In genomic region chr17:61885865-61886264, GRCh38 we compare ENCODE assay signal across 1 cellular context.
A peak's percentile ranks its signal among the peaks of the same experiment; 100 is the strongest.
TF ChIP-seq lines count a peak whose summit lies in the region.

No MANE protein-coding gene starts in this region.

TF ChIP-seq in IMR-90, 13 proteins besides CTCF, POLR2A, EP300 and RAD21:
- TF ChIP-seq FOS (IDR thresholded peaks at IDR 0.05; ENCODE audit: low read depth, low read length): 0 out of 2 replicates have a peak, but pooled peaks have one; percentile 6
